ENCODE assay signal across 16 cellular contexts in the genomic region with DNA sequence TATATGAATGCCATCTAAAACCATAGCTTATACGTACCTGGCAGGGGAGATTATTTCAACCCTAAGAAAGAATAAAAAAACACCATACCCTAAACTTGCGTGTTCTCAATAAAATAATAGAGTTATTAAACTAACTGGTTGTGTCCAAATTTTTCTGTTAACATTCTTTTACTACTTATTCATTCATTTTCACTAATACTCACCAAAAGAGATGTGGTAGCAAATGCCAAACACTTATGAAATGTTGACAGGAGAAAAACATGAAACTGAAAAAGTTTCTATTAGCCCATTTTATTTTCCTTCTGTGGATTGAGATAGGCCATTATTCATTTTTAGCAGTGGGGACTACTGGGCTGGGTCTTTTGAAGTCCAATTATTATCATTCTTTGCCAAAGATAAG.
DNase-seq lines count a peak whose midpoint lies in the region; ATAC-seq and TF ChIP-seq lines count a peak whose summit lies in the region.
"Had no signal": no experiment of that assay in that cellular context is flagged by ENCODE, and none has a peak within 500 bp of the region (broad histone marks: within the 10 kb centered on the region; RNA-seq: fewer than 3 reads in every experiment).

No MANE protein-coding gene starts in this region.

- H3K4me2 ChIP-seq in GM23248 (ENCODE audit: unreplicated experiment) (peak overlapping the region; percentile 69), mammary epithelial cell (ENCODE audit: insufficient read depth, low read depth, low read length) (no peak overlapping the region)

- in situ Hi-C loops in GM23248 (cut with MboI): no loop called here
- in situ Hi-C loops in mammary epithelial cell (cut with MboI; ENCODE audit: low sequenced_read_pairs in 2 of 2): no loop called here

- no peak overlapping the region for H3K4me3 Mint-ChIP-seq in activated T-cell treated with anti-CD3 and anti-CD28 coated beads, Interleukin-2, amount 50 U/mL, for 4 hours
- H3K4me3 Mint-ChIP-seq: B cell had no signal

- H3K9ac ChIP-seq in GM23248 (peak overlapping the region; percentile 38), mammary epithelial cell (ENCODE audit: insufficient read depth, low read length) (no peak overlapping the region)

- no peaks in the 10 kb centered on the region for H3K9me3 Mint-ChIP-seq in activated T-cell treated with anti-CD3 and anti-CD28 coated beads, Interleukin-2, amount 50 U/mL, for 4 hours
- H3K9me3 Mint-ChIP-seq: CD4-positive, CD25-positive, alpha-beta regulatory T cell had no signal

- CTCF ChIA-PET in mammary epithelial cell (lab: Charles Lee; ENCODE audit: low non-redundant PET): no interaction called here

- BruUV-seq in mammary epithelial cell (replicated peaks; lab: Mats Ljungman, UMichigan): no TSS peak

- TF ChIP-seq CTCF in mammary epithelial cell (conservative IDR thresholded peaks at IDR 0.05 in 1 of 2, IDR thresholded peaks at IDR 0.05 in 1 of 2; ENCODE audit: extremely low read depth in 1 of 2, insufficient read depth in 1 of 2, low read depth in 1 of 2, low read length in 2 of 2) (no peak), omental fat pad (IDR thresholded peaks at IDR 0.05) (no peak), thyroid gland (IDR thresholded peaks at IDR 0.05) (no peak)

- ATAC-seq in omental fat pad (ENCODE audit: low FRiP score) (peak; percentile 35), GM18519 (IDR thresholded peaks at IDR 0.05; ENCODE audit: low FRiP score, unreplicated experiment) (no peak), aorta (ENCODE audit: low FRiP score) (no peak)
- no peak for ATAC-seq in activated T-cell treated with anti-CD3 and anti-CD28 coated beads, Interleukin-2, amount 50 U/mL, for 4 hours
- ATAC-seq: A549, K562 had no signal

- H3K4me3 ChIP-seq in ACC112 (ENCODE audit: low read depth, low read length): peak overlapping the region; percentile 16; the same call in 1 of the 2 replicates
- peak overlapping the region; percentile 34 for H3K4me3 ChIP-seq in GM23248
- no peak overlapping the region for H3K4me3 ChIP-seq in mammary epithelial cell (replicated peaks in 1 of 3; ENCODE audit: insufficient read depth in 1 of 3, low read depth in 2 of 3, low read length in 3 of 3)
- H3K4me3 ChIP-seq in thyroid gland (replicated peaks in 1 of 3): no peak overlapping the region
- no peak overlapping the region for H3K4me3 ChIP-seq in aorta (ENCODE audit: low read length in 2 of 2)
- H3K4me3 ChIP-seq: A549, K562 had no signal

- peaks cover 9% of the 10 kb centered on the region for H3K4me1 Mint-ChIP-seq in activated T-cell treated with anti-CD3 and anti-CD28 coated beads, Interleukin-2, amount 50 U/mL, for 4 hours (ENCODE audit: low read depth)
- H3K4me1 Mint-ChIP-seq: B cell had no signal

- H3K27me3 ChIP-seq in ACC112 (ENCODE audit: insufficient read depth, low read length): no peaks in the 10 kb centered on the region
- no peaks in the 10 kb centered on the region for H3K27me3 ChIP-seq in GM23248 (replicated peaks; ENCODE audit: insufficient read depth)
- no peaks in the 10 kb centered on the region for H3K27me3 ChIP-seq in mammary epithelial cell (ENCODE audit: insufficient read depth, low read length)
- H3K27me3 ChIP-seq in thyroid gland: no peaks in the 10 kb centered on the region
- no peaks in the 10 kb centered on the region for H3K27me3 ChIP-seq in aorta (ENCODE audit: control insufficient read depth in 1 of 2, insufficient read depth in 2 of 2, low read length in 1 of 2)

- H3K9me3 ChIP-seq in GM23248 (ENCODE audit: low read depth): no peaks in the 10 kb centered on the region
- no peaks in the 10 kb centered on the region for H3K9me3 ChIP-seq in mammary epithelial cell (replicated peaks; ENCODE audit: insufficient read depth, low read length)
- no peaks in the 10 kb centered on the region for H3K9me3 ChIP-seq in thyroid gland
- no peaks in the 10 kb centered on the region for H3K9me3 ChIP-seq in aorta (ENCODE audit: control insufficient read depth, low read length)
- H3K9me3 ChIP-seq: A549 had no signal

- intact Hi-C loops in mammary epithelial cell (cut with micrococcal nuclease) (no loop called here), thyroid gland (cut with DNase I) (no loop called here), aorta (cut with DNase I) (no loop called here)

- H3K36me3 ChIP-seq in ACC112 (ENCODE audit: insufficient read depth, low read length) (peaks cover 6% of the 10 kb centered on the region), GM23248 (ENCODE audit: low read depth) (no peaks in the 10 kb centered on the region), mammary epithelial cell (ENCODE audit: insufficient read depth, low read length) (no peaks in the 10 kb centered on the region), thyroid gland (no peaks in the 10 kb centered on the region), aorta (ENCODE audit: control insufficient read depth in 1 of 2, insufficient read depth in 2 of 2, low read length in 1 of 2) (no peaks in the 10 kb centered on the region)

- dilution Hi-C loops in mammary epithelial cell (cut with HindIII; ENCODE audit: low sequenced_read_pairs): no loop called here

- no peaks in the 10 kb centered on the region for H4K20me1 ChIP-seq in GM23248 (ENCODE audit: insufficient read depth)
- H4K20me1 ChIP-seq in mammary epithelial cell (ENCODE audit: insufficient read depth, low read length): no peaks in the 10 kb centered on the region

- peaks cover 59% of the 10 kb centered on the region for H3K79me2 ChIP-seq in ACC112 (ENCODE audit: control insufficient read depth, insufficient read depth, low read length, unreplicated experiment)
- peaks cover 97% of the 10 kb centered on the region for H3K79me2 ChIP-seq in GM23248 (ENCODE audit: insufficient read depth)
- H3K79me2 ChIP-seq in mammary epithelial cell (ENCODE audit: insufficient read depth, low read length): peaks cover 67% of the 10 kb centered on the region

- DNase-seq in GM23248 (peak; percentile 52), mammary epithelial cell (no peak), omental fat pad (ENCODE audit: low spot score) (no peak), thyroid gland (no peak), aorta (no peak)
- DNase-seq in activated T-cell treated with anti-CD3 and anti-CD28 coated beads, Interleukin-2, amount 50 U/mL, for 4 hours: no peak
- DNase-seq: CD4-positive, CD25-positive, alpha-beta regulatory T cell; NCI-H1048; NCI-H146; NCI-H510A treated with DMSO at 0.1 percent for 48 hours; Right ventricle myocardium superior had no signal

- H2AFZ ChIP-seq in ACC112 (ENCODE audit: low read length, unreplicated experiment): no peak overlapping the region
- H2AFZ ChIP-seq in GM23248: no peak overlapping the region; the same call in 1 of the 2 replicates
- H2AFZ ChIP-seq in mammary epithelial cell (ENCODE audit: low read depth, low read length): peak overlapping the region; percentile 41

- H3K27me3 Mint-ChIP-seq in activated T-cell treated with anti-CD3 and anti-CD28 coated beads, Interleukin-2, amount 50 U/mL, for 4 hours (ENCODE audit: low read depth): no peaks in the 10 kb centered on the region
- H3K27me3 Mint-ChIP-seq: CD4-positive, CD25-positive, alpha-beta regulatory T cell had no signal

- 26 to 34% methylated on average over 2 of the region's 2 CpGs for WGBS in GM23248 (ENCODE audit: low coverage in 1 of 2, low lambda C conversion rate in 2 of 2, missing lambda C conversion rate in 2 of 2), 2 experiments
- 42% methylated on average over 2 of the region's 2 CpGs for WGBS in mammary epithelial cell (ENCODE audit: low coverage, missing lambda C conversion rate)
- 87 to 94% methylated on average over 2 of the region's 2 CpGs for WGBS in thyroid gland, 2 donors
- 42 to 49% methylated on average over 2 of the region's 2 CpGs for WGBS in aorta, 2 donors

- H3K9me2 ChIP-seq in GM23248 (ENCODE audit: insufficient read depth): no peaks in the 10 kb centered on the region

- H3K4me1 ChIP-seq in ACC112 (ENCODE audit: control insufficient read depth, insufficient read depth, low read length, unreplicated experiment): peaks cover 34% of the 10 kb centered on the region
- peaks cover 40% of the 10 kb centered on the region for H3K4me1 ChIP-seq in GM23248 (ENCODE audit: insufficient read depth)
- peaks cover 2% of the 10 kb centered on the region for H3K4me1 ChIP-seq in mammary epithelial cell (ENCODE audit: insufficient read depth, low read length)
- peaks cover 4 to 9% of the 10 kb centered on the region in 2 donors for H3K4me1 ChIP-seq in thyroid gland
- H3K4me1 ChIP-seq in aorta (ENCODE audit: control insufficient read depth in 1 of 2, insufficient read depth in 2 of 2, low read length in 2 of 2): peaks cover 3 to 4% of the 10 kb centered on the region in 2 donors

- H3K27ac ChIP-seq in ACC112 (ENCODE audit: low read depth, low read length) (peak overlapping the region; percentile 48), GM23248 (peak overlapping the region; percentile 66), mammary epithelial cell (ENCODE audit: insufficient read depth, low read depth, low read length) (no peak overlapping the region), thyroid gland (no peak overlapping the region), aorta (ENCODE audit: low read depth in 1 of 2, low read length in 2 of 2) (no peak overlapping the region)

- TF ChIP-seq POLR2A in thyroid gland (IDR thresholded peaks at IDR 0.05): no peak

- H3K36me3 Mint-ChIP-seq in activated T-cell treated with anti-CD3 and anti-CD28 coated beads, Interleukin-2, amount 50 U/mL, for 4 hours (ENCODE audit: insufficient read depth): peaks cover 9% of the 10 kb centered on the region

- H3F3A ChIP-seq in GM23248 (ENCODE audit: insufficient read depth): peaks cover 28% of the 10 kb centered on the region

Comparison
In these comparisons a context has a peak if more than half of its experiments do, and no peak if none do; other contexts are left out.
1. H3K27ac ChIP-seq: peak in ACC112 (single experiment) and GM23248 (single experiment); none in mammary epithelial cell (single experiment), thyroid gland (0 of 3) and aorta (0 of 2).
2. H3K4me3 ChIP-seq: peak in ACC112 (single experiment) and GM23248 (single experiment); none in mammary epithelial cell (0 of 3), thyroid gland (0 of 3) and aorta (0 of 2).